In genomic region chr7:25859412-25859704, GRCh38 we compare ENCODE assay signal across 19 cellular contexts.
DNase-seq lines count a peak whose midpoint lies in the region; ATAC-seq and TF ChIP-seq lines count a peak whose summit lies in the region.
"Had no signal": no experiment of that assay in that cellular context is flagged by ENCODE, and none has a peak within 500 bp of the region (broad histone marks: within the 10 kb centered on the region; RNA-seq: fewer than 3 reads in every experiment).

No MANE protein-coding gene starts in this region.

- TF ChIP-seq CTCF in CD4-positive, alpha-beta T cell (IDR thresholded peaks at IDR 0.05), result no peak
- TF ChIP-seq CTCF in GM23338 (conservative IDR thresholded peaks at IDR 0.05; ENCODE audit: low read depth in 2 of 2), result no peak
- no peak for TF ChIP-seq CTCF in WTC11 (IDR thresholded peaks at IDR 0.05)
- no peak for TF ChIP-seq CTCF in mammary epithelial cell (conservative IDR thresholded peaks at IDR 0.05 in 1 of 2, IDR thresholded peaks at IDR 0.05 in 1 of 2; ENCODE audit: extremely low read depth in 1 of 2, insufficient read depth in 1 of 2, low read depth in 1 of 2, low read length in 2 of 2)

- peaks cover 3% of the 10 kb centered on the region; the same call in 1 of the 2 replicates for H3F3A ChIP-seq in GM23338 (replicated peaks; ENCODE audit: low read depth)

- DNase-seq in CD4-positive, alpha-beta T cell, result no peak
- DNase-seq in GM23338 (ENCODE audit: low spot score) (peak; percentile 61), WTC11 (ENCODE audit: low spot score) (peak; percentile 22), mammary epithelial cell (no peak), ecto neural progenitor cell (ENCODE audit: low spot score) (no peak), medulla oblongata (ENCODE audit: extremely low spot score) (no peak)
- DNase-seq: Calu3; NCI-H1105; NCI-H2171 treated with DMSO at 0.1 percent for 48 hours; NCI-H82; PC-3; SJCRH30; stimulated activated CD4-positive, alpha-beta T cell treated with anti-CD3 and anti-CD28 coated beads, Interleukin-4, amount 100 ng/mL, for 4 hours; T-helper 9 cell had no signal

- H2AFZ ChIP-seq in GM23338, result no peak overlapping the region
- H2AFZ ChIP-seq in mammary epithelial cell (ENCODE audit: low read depth, low read length), result no peak overlapping the region

- H3K4me1 ChIP-seq in GM23338 (ENCODE audit: insufficient read depth), result peaks cover 39% of the 10 kb centered on the region
- H3K4me1 ChIP-seq in mesodermal cell (ENCODE audit: control insufficient read depth, insufficient read depth, low read length, poor library complexity, severe bottlenecking), result peaks cover 17% of the 10 kb centered on the region
- peaks cover 14% of the 10 kb centered on the region for H3K4me1 ChIP-seq in mammary epithelial cell (ENCODE audit: insufficient read depth, low read length)

- H3K79me2 ChIP-seq in GM23338 (replicated peaks; ENCODE audit: insufficient read depth) (no peaks in the 10 kb centered on the region), mammary epithelial cell (ENCODE audit: insufficient read depth, low read length) (no peaks in the 10 kb centered on the region)

- H3K9me2 ChIP-seq in GM23338 (ENCODE audit: insufficient read depth), result no peaks in the 10 kb centered on the region

- H3K4me2 ChIP-seq in GM23338, result peak overlapping the region; percentile 86
- no peak overlapping the region for H3K4me2 ChIP-seq in mammary epithelial cell (ENCODE audit: insufficient read depth, low read depth, low read length)

- H3K27ac ChIP-seq in CD4-positive, alpha-beta T cell (ENCODE audit: low read depth, low read length), result no peak overlapping the region
- H3K27ac ChIP-seq in GM23338 (ENCODE audit: low read depth) (no peak overlapping the region), mesodermal cell (ENCODE audit: low read depth, low read length, severe bottlenecking) (peak overlapping the region; percentile 97), mammary epithelial cell (ENCODE audit: insufficient read depth, low read depth, low read length) (no peak overlapping the region)
- H3K27ac ChIP-seq: SJCRH30, suprapubic skin had no signal

- H3K27ac Mint-ChIP-seq in CD4-positive, alpha-beta T cell, result no peak overlapping the region
- H3K27ac Mint-ChIP-seq in GM23338 (no peak overlapping the region), WTC11 (no peak overlapping the region)

- H3K36me3 Mint-ChIP-seq in CD4-positive, alpha-beta T cell (ENCODE audit: low read depth), result peaks cover 27% of the 10 kb centered on the region
- no peaks in the 10 kb centered on the region for H3K36me3 Mint-ChIP-seq in GM23338 (ENCODE audit: low read depth)
- H3K36me3 Mint-ChIP-seq in WTC11, result no peaks in the 10 kb centered on the region

- H3K4me3 ChIP-seq in GM23338 (peak overlapping the region; percentile 68), mesodermal cell (ENCODE audit: extremely low read depth, insufficient read depth, low read length, poor library complexity, severe bottlenecking) (no peak overlapping the region), mammary epithelial cell (replicated peaks in 1 of 3; ENCODE audit: insufficient read depth in 1 of 3, low read depth in 2 of 3, low read length in 3 of 3) (no peak overlapping the region)
- H3K4me3 ChIP-seq: suprapubic skin had no signal

- 68 to 71% methylated on average over 9 of the region's 11 CpGs for WGBS in mesodermal cell (ENCODE audit: insufficient coverage in 2 of 2), 2 experiments
- 87% methylated on average over 11 of the region's 11 CpGs for WGBS in mammary epithelial cell (ENCODE audit: low coverage, missing lambda C conversion rate)

- peak overlapping the region; percentile 54 for H3K4me3 Mint-ChIP-seq in CD4-positive, alpha-beta T cell
- H3K4me3 Mint-ChIP-seq in GM23338 (no peak overlapping the region; the same call in 1 of the 3 replicates), WTC11 (no peak overlapping the region)

- H3K4me1 Mint-ChIP-seq in CD4-positive, alpha-beta T cell (ENCODE audit: low read depth), result peaks cover 31% of the 10 kb centered on the region
- H3K4me1 Mint-ChIP-seq in GM23338 (peaks cover 36% of the 10 kb centered on the region), WTC11 (peaks cover 45% of the 10 kb centered on the region)

- ATAC-seq in CD4-positive, alpha-beta T cell (ENCODE audit: poor library complexity), result no peak
- no peak for ATAC-seq in GM23338
- ATAC-seq in WTC11, result no peak
- ATAC-seq in HG03439 (IDR thresholded peaks at IDR 0.05; ENCODE audit: unreplicated experiment), result no peak
- ATAC-seq: esophagus mucosa, left ventricle myocardium superior, PC-3 had no signal

- dilution Hi-C loops in mammary epithelial cell (cut with HindIII; ENCODE audit: low sequenced_read_pairs), result no loop called here

- CTCF ChIA-PET in CD4-positive, alpha-beta T cell (lab: Charles Lee), result interaction anchor here (1.4 kb wide), 1 partner anchor 1291 kb away, joined by 3 read pairs; no protein-coding TSS in a partner anchor
- CTCF ChIA-PET in WTC11 (lab: Charles Lee), result interaction anchor here (0.7 kb wide), 1 partner anchor 33 kb away, joined by 3 read pairs; no protein-coding TSS in a partner anchor
- CTCF ChIA-PET in mammary epithelial cell (lab: Charles Lee; ENCODE audit: low non-redundant PET), result no interaction called here

- peaks cover under 1% of the 10 kb centered on the region for H3K27me3 Mint-ChIP-seq in CD4-positive, alpha-beta T cell
- peaks cover 14% of the 10 kb centered on the region for H3K27me3 Mint-ChIP-seq in GM23338 (ENCODE audit: insufficient read depth, low read depth, poor library complexity)
- peaks cover 7% of the 10 kb centered on the region for H3K27me3 Mint-ChIP-seq in WTC11 (ENCODE audit: low read depth)

- H3K9me3 ChIP-seq in CD4-positive, alpha-beta T cell (ENCODE audit: control insufficient read depth, low read length), result peaks cover 49% of the 10 kb centered on the region
- H3K9me3 ChIP-seq in mesodermal cell (ENCODE audit: control insufficient read depth, low read length) (no peaks in the 10 kb centered on the region), mammary epithelial cell (replicated peaks; ENCODE audit: insufficient read depth, low read length) (no peaks in the 10 kb centered on the region)
- H3K9me3 ChIP-seq: SJCRH30, suprapubic skin had no signal

- intact Hi-C loops in CD4-positive, alpha-beta T cell (cut with DNase I, micrococcal nuclease), result loop anchor here in 1 of 2 experiments (5.0 to 10.0 kb wide), 2 partner anchors 1235 to 1328 kb away; partner anchors contain the start of genes HOXA1 and HOXA11
- intact Hi-C loops in mammary epithelial cell (cut with micrococcal nuclease), result no loop called here

- H3K36me3 ChIP-seq in GM23338 (ENCODE audit: insufficient read depth) (no peaks in the 10 kb centered on the region), mesodermal cell (ENCODE audit: control insufficient read depth, insufficient read depth, low read length) (no peaks in the 10 kb centered on the region), mammary epithelial cell (ENCODE audit: insufficient read depth, low read length) (no peaks in the 10 kb centered on the region)
- H3K36me3 ChIP-seq: SJCRH30, suprapubic skin had no signal

- in situ Hi-C loops in mammary epithelial cell (cut with MboI; ENCODE audit: low sequenced_read_pairs in 2 of 2), result loop anchor here (10.0 kb wide), 2 partner anchors 455 to 475 kb away; no protein-coding TSS in a partner anchor

- no TSS peak for BruUV-seq in mammary epithelial cell (replicated peaks; lab: Mats Ljungman, UMichigan)

- no peak overlapping the region for H3K9ac ChIP-seq in mammary epithelial cell (ENCODE audit: insufficient read depth, low read length)

- H4K20me1 ChIP-seq in GM23338 (replicated peaks; ENCODE audit: insufficient read depth) (0 out of 2 replicates have a peak, but pooled peaks cover 3% of the 10 kb centered on the region), mammary epithelial cell (ENCODE audit: insufficient read depth, low read length) (no peaks in the 10 kb centered on the region)

- peaks cover 100% of the 10 kb centered on the region for H3K27me3 ChIP-seq in CD4-positive, alpha-beta T cell (ENCODE audit: control insufficient read depth, insufficient read depth, low read length)
- H3K27me3 ChIP-seq in GM23338 (ENCODE audit: insufficient read depth), result peaks cover 73% of the 10 kb centered on the region
- no peaks in the 10 kb centered on the region for H3K27me3 ChIP-seq in mammary epithelial cell (ENCODE audit: insufficient read depth, low read length)
- H3K27me3 ChIP-seq: SJCRH30 had no signal

- peaks cover 12% of the 10 kb centered on the region for H3K9me3 Mint-ChIP-seq in CD4-positive, alpha-beta T cell
- H3K9me3 Mint-ChIP-seq in GM23338 (no peaks in the 10 kb centered on the region), WTC11 (no peaks in the 10 kb centered on the region)

- POLR2A ChIA-PET in CD4-positive, alpha-beta T cell (lab: Charles Lee), result no interaction called here
- POLR2A ChIA-PET in WTC11 (lab: Charles Lee), result no interaction called here

TF ChIP-seq in WTC11, 78 proteins besides CTCF, POLR2A, EP300 and RAD21 (continues in another document):
- TF ChIP-seq ATF6 (CRISPR knock-in tag; IDR thresholded peaks at IDR 0.05), result no peak
- TF ChIP-seq ZNF512 (CRISPR knock-in tag; IDR thresholded peaks at IDR 0.05; ENCODE audit: borderline replicate concordance), result no peak

Comparison
In these comparisons a context has a peak if more than half of its experiments do, and no peak if none do; other contexts are left out.
1. DNase-seq: peak in GM23338 (single experiment) and WTC11 (single experiment); none in CD4-positive, alpha-beta T cell (0 of 10), mammary epithelial cell (single experiment), ecto neural progenitor cell (single experiment) and medulla oblongata (single experiment).